ENCODE assay signal across 19 cellular contexts in the genomic region with DNA sequence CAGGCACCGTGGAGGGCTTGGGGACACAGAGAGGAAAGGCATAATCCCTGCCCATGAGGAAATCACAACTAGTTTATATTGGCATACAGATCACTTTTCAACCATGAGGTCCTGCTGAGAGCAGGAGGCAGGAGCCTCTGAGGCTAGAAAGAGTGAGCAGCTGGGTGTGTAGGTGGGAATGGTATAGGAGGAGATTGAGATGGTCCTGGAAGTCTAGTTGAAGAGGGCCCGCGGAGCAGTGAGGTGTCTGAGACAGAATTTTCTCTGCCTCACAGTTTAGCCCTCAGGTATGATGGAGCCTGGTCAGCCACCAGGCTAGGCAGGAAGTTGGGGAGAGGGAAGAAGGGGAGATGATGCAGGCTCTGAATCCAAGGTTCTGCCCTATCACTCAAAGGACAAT. TPM values are rescaled to one million over a fixed set of nuclear protein-coding genes. Genes with fewer than 3 reads are reported as not detected.
DNase-seq lines count a peak whose midpoint lies in the region; ATAC-seq and TF ChIP-seq lines count a peak whose summit lies in the region.
"Had no signal": no experiment of that assay in that cellular context is flagged by ENCODE, and none has a peak within 500 bp of the region (broad histone marks: within the 10 kb centered on the region; RNA-seq: fewer than 3 reads in every experiment).

No MANE protein-coding gene starts in this region.

- H3K18ac ChIP-seq in H9 (ENCODE audit: insufficient read length, low read depth, low read length) (peak overlapping the region; percentile 22), neuronal stem cell (ENCODE audit: low read length) (no peak overlapping the region)

- H2AK5ac ChIP-seq in H9 (ENCODE audit: insufficient read length, low read length) (no peak overlapping the region), neuronal stem cell (ENCODE audit: low read depth, low read length) (no peak overlapping the region)

- TF ChIP-seq CTCF in H9 (conservative IDR thresholded peaks at IDR 0.05) (no peak), lower lobe of right lung (IDR thresholded peaks at IDR 0.05) (no peak)

- H4K8ac ChIP-seq in H9 (replicated peaks; ENCODE audit: insufficient read length, low read depth, low read length) (no peak overlapping the region), neuronal stem cell (ENCODE audit: low read depth, low read length) (no peak overlapping the region)

- H3K4me1 Mint-ChIP-seq in H9: no peaks in the 10 kb centered on the region
- H3K4me1 Mint-ChIP-seq: B cell; CD4-positive, CD25-positive, alpha-beta regulatory T cell; GM23338 had no signal

- no peak overlapping the region for H4K5ac ChIP-seq in H9 (ENCODE audit: insufficient read length, low read depth, low read length)

- H3K79me2 ChIP-seq in H9 (ENCODE audit: insufficient read depth, low read length): no peaks in the 10 kb centered on the region

- H3K79me1 ChIP-seq in H9 (ENCODE audit: insufficient read depth, low read depth, low read length, poor library complexity, severe bottlenecking) (no peaks in the 10 kb centered on the region), neuronal stem cell (ENCODE audit: low read depth, low read length) (no peaks in the 10 kb centered on the region)

- no peak overlapping the region for H3K9ac ChIP-seq in H9 (ENCODE audit: extremely low read depth, insufficient read length, low read length)
- H3K9ac ChIP-seq in SK-N-MC (ENCODE audit: insufficient read length): peak overlapping the region; percentile 58
- H3K9ac ChIP-seq in neuronal stem cell (ENCODE audit: low read depth, low read length, poor library complexity): no peak overlapping the region
- H3K9ac ChIP-seq: BLaER1 had no signal

- H3K4me1 ChIP-seq in H9 (ENCODE audit: insufficient read depth, low read length): no peaks in the 10 kb centered on the region
- H3K4me1 ChIP-seq in neuronal stem cell (ENCODE audit: control insufficient read depth in 2 of 2, insufficient read depth in 1 of 2, low read depth in 1 of 2, low read length in 2 of 2): peaks cover 0 to 11% of the 10 kb centered on the region in 2 donors
- no peaks in the 10 kb centered on the region for H3K4me1 ChIP-seq in lower lobe of right lung
- H3K4me1 ChIP-seq: BLaER1, HAP-1 had no signal

- no peak overlapping the region for H2BK5ac ChIP-seq in H9 (ENCODE audit: insufficient read length, low read length)
- no peak overlapping the region for H2BK5ac ChIP-seq in neuronal stem cell (ENCODE audit: low read length)

- no peak overlapping the region for H3K56ac ChIP-seq in H9 (ENCODE audit: insufficient read length, low read depth, low read length)

- H2BK12ac ChIP-seq in H9 (ENCODE audit: insufficient read length, low read depth, low read length) (no peak overlapping the region), neuronal stem cell (ENCODE audit: low read length) (no peak overlapping the region)

- H2BK15ac ChIP-seq in H9 (ENCODE audit: low read depth, low read length): no peak overlapping the region
- peak overlapping the region; percentile 24 for H2BK15ac ChIP-seq in neuronal stem cell (ENCODE audit: low read length)

- no peak overlapping the region for H3K4ac ChIP-seq in H9 (ENCODE audit: low read depth, low read length)
- no peak overlapping the region for H3K4ac ChIP-seq in neuronal stem cell (ENCODE audit: low read length)

- H3K27me3 ChIP-seq in H9 (ENCODE audit: insufficient read depth, low read length) (no peaks in the 10 kb centered on the region), neuronal stem cell (ENCODE audit: control insufficient read depth in 3 of 3, insufficient read depth in 3 of 3, low read depth in 1 of 3, low read length in 3 of 3) (peaks cover 0 to 5% (median 0%) of the 10 kb centered on the region in 3 experiments), lower lobe of right lung (ENCODE audit: low read depth) (no peaks in the 10 kb centered on the region)
- H3K27me3 ChIP-seq: BLaER1 had no signal

- H3K27ac ChIP-seq in H9 (ENCODE audit: insufficient read length, low read depth, low read length) (no peak overlapping the region), SK-N-MC (peak overlapping the region; percentile 54; the same call in 1 of the 2 replicates), neuronal stem cell (replicated peaks; ENCODE audit: low read length) (no peak overlapping the region), lower lobe of right lung (no peak overlapping the region)
- H3K27ac ChIP-seq: 22Rv1, BLaER1, C4-2B had no signal

- no peak overlapping the region for H3K4me3 Mint-ChIP-seq in H9
- H3K4me3 Mint-ChIP-seq: B cell; CD4-positive, CD25-positive, alpha-beta regulatory T cell; CD8-positive, alpha-beta T cell; GM23338 had no signal

- no peak overlapping the region for H4K91ac ChIP-seq in H9 (ENCODE audit: insufficient read length, low read depth, low read length)
- no peak overlapping the region for H4K91ac ChIP-seq in neuronal stem cell (ENCODE audit: low read depth, low read length, poor library complexity)

- H3K9me3 Mint-ChIP-seq in H9: peaks cover 3% of the 10 kb centered on the region in 2 experiments; a peak in 2 of 5 replicates
- H3K9me3 Mint-ChIP-seq: GM23338 had no signal

- intact Hi-C loops in lower lobe of right lung (cut with DNase I): no loop called here
- intact Hi-C loops in left cardiac atrium (cut with DNase I): no loop called here

- no peak overlapping the region for H2BK120ac ChIP-seq in H9 (ENCODE audit: low read depth, low read length, poor library complexity, severe bottlenecking)
- no peak overlapping the region for H2BK120ac ChIP-seq in neuronal stem cell (ENCODE audit: low read depth, low read length)

- H3K4me2 ChIP-seq in H9 (ENCODE audit: insufficient read depth, insufficient read length, low read length) (no peak overlapping the region), neuronal stem cell (ENCODE audit: insufficient read depth, low read length, poor library complexity, severe bottlenecking) (no peak overlapping the region)
- H3K4me2 ChIP-seq: BLaER1, GM23338 had no signal

- H3K9me3 ChIP-seq in H9 (ENCODE audit: control insufficient read depth, low read depth, low read length) (no peaks in the 10 kb centered on the region), SK-N-MC (ENCODE audit: low read depth, low read length) (no peaks in the 10 kb centered on the region), neuronal stem cell (replicated peaks in 1 of 2; ENCODE audit: control insufficient read depth in 2 of 2, insufficient read depth in 1 of 2, low read depth in 1 of 2, low read length in 2 of 2) (peaks cover 0 to 2% of the 10 kb centered on the region in 2 donors), lower lobe of right lung (no peaks in the 10 kb centered on the region)
- H3K9me3 ChIP-seq: BLaER1, Caco-2, HAP-1 had no signal

- ATAC-seq in left lobe of liver: no peak
- no peak for ATAC-seq in lower lobe of right lung
- ATAC-seq in HG03175 (IDR thresholded peaks at IDR 0.05; ENCODE audit: unreplicated experiment): no peak
- ATAC-seq in left cardiac atrium: no peak
- ATAC-seq in GM21526 (IDR thresholded peaks at IDR 0.05; ENCODE audit: low FRiP score, unreplicated experiment): no peak
- ATAC-seq: CD8-positive, alpha-beta T cell; GM23338 had no signal

- H3K36me3 Mint-ChIP-seq in H9 (ENCODE audit: insufficient read depth in 1 of 3, low read depth in 3 of 3): peaks cover 0 to 4% (median 0%) of the 10 kb centered on the region in 3 experiments; a peak in 3 of 7 replicates
- H3K36me3 Mint-ChIP-seq: CD4-positive, CD25-positive, alpha-beta regulatory T cell; CD8-positive, alpha-beta T cell had no signal

- no peaks in the 10 kb centered on the region for H3K23me2 ChIP-seq in H9 (ENCODE audit: insufficient read length, low read depth, low read length, poor library complexity, severe bottlenecking)

- peak overlapping the region in 1 of 3 experiments; percentile 65; a peak in 2 of 7 replicates for H3K27ac Mint-ChIP-seq in H9
- H3K27ac Mint-ChIP-seq: B cell; CD4-positive, CD25-positive, alpha-beta regulatory T cell; CD8-positive, alpha-beta T cell; GM23338 had no signal

- H3K36me3 ChIP-seq in SK-N-MC (ENCODE audit: insufficient read depth, low read length) (no peaks in the 10 kb centered on the region), neuronal stem cell (replicated peaks in 1 of 2; ENCODE audit: control insufficient read depth in 2 of 2, insufficient read depth in 2 of 2, low read length in 2 of 2) (no peaks in the 10 kb centered on the region), lower lobe of right lung (no peaks in the 10 kb centered on the region)
- H3K36me3 ChIP-seq: BLaER1, HAP-1 had no signal

- H4K20me1 ChIP-seq in H9 (ENCODE audit: control insufficient read depth, insufficient read depth, insufficient read length): no peaks in the 10 kb centered on the region
- H4K20me1 ChIP-seq: BLaER1 had no signal

- H3K23ac ChIP-seq in H9 (ENCODE audit: insufficient read length, low read depth, low read length) (no peak overlapping the region), neuronal stem cell (ENCODE audit: low read depth, low read length, poor library complexity) (no peak overlapping the region)

- WGBS in H9 (ENCODE audit: extremely low coverage, insufficient read length, low lambda C conversion rate): no CpG with 5 or more reads among the region's 3 CpGs
- WGBS in neuronal stem cell (ENCODE audit: extremely low coverage in 2 of 2, insufficient read length in 2 of 2, insufficient replicate concordance in 1 of 2), 2 donors: no CpG with 5 or more reads among the region's 3 CpGs

- no peak overlapping the region for H2BK20ac ChIP-seq in H9 (ENCODE audit: low read depth, low read length, poor library complexity, severe bottlenecking)

- H3T11ph ChIP-seq in H9 (ENCODE audit: low read length): no peak overlapping the region

- DNase-seq in H9 (no peak), SK-N-MC (ENCODE audit: low read depth, low spot score) (no peak), left lobe of liver (ENCODE audit: low spot score) (peak; percentile 6), neuronal stem cell (ENCODE audit: low spot score) (no peak), lower lobe of right lung (no peak), left cardiac atrium (no peak)
- DNase-seq: Caco-2; CD4-positive, CD25-positive, alpha-beta regulatory T cell; CD8-positive, alpha-beta T cell; DMS153; DND-41 had no signal

- H3K14ac ChIP-seq in H9 (ENCODE audit: insufficient read depth, low read length) (no peak overlapping the region), neuronal stem cell (ENCODE audit: low read length) (no peak overlapping the region)

- peaks cover 11% of the 10 kb centered on the region for H3K27me3 Mint-ChIP-seq in H9 (ENCODE audit: low read depth)

- H2AFZ ChIP-seq in H9 (ENCODE audit: low read length): no peak overlapping the region
- no peak overlapping the region for H2AFZ ChIP-seq in neuronal stem cell (ENCODE audit: low read length)

- peak overlapping the region; percentile 57 for H3K4me3 ChIP-seq in SK-N-MC
- no peak overlapping the region for H3K4me3 ChIP-seq in neuronal stem cell (ENCODE audit: low read length in 2 of 2)
- H3K4me3 ChIP-seq in lower lobe of right lung: no peak overlapping the region
- H3K4me3 ChIP-seq: BLaER1, GM23338, HAP-1 had no signal

RNA-seq across cellular contexts. Expression of a gene that starts 54.7 kb away (rescaled TPM):
- total RNA-seq in H9 (2021) (22.8 and 24.7 TPM in 2 replicates), left lobe of liver (12.8 TPM), lower lobe of right lung (59.2 TPM), left cardiac atrium (10 to 100 TPM; 30.5 to 32.7 TPM)
- 12.3 TPM for polyA plus RNA-seq in neuronal stem cell (2013, experiment 1 of 2)
- polyA plus RNA-seq in neuronal stem cell (2013, experiment 2 of 2): 12.4 TPM
- total RNA-seq: CD8-positive, alpha-beta T cell had no signal
